ENCODE assay signal across 14 cellular contexts in the genomic region with DNA sequence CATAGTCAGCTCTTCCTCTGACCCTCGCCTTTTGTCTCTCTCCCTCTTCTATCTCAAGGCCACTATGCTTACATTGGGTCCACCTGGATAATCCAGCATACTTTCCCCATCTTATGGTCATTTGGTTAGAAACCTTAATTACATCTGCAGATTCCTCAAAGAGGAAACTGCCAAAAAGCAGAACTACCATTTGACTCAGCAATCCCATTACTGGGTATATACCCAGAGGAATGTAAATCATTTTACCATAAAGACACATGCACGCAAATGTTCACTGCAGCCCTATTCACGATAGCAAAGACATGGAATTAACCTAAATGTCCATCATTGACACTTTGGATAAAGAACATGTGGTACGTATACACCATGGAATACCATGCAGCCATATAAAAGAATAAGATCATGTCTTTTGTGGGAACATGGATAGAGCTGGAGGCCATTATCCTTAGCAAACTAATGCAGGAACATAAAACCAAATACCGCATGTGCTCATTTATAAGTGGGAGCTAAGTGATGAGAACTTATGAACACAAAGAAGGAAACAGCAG.
"Had no signal": no experiment of that assay in that cellular context is flagged by ENCODE, and none has a peak within 500 bp of the region (broad histone marks: within the 10 kb centered on the region; RNA-seq: fewer than 3 reads in every experiment).

No MANE protein-coding gene starts in this region.

- DNase-seq: effector memory CD4-positive, alpha-beta T cell; heart left ventricle; hypothalamus; kidney glomerular epithelial cell; mucosa of descending colon; naive thymus-derived CD8-positive, alpha-beta T cell; psoas muscle; retina; right lobe of liver; stimulated activated CD4-positive, alpha-beta T cell treated with anti-CD3 and anti-CD28 coated beads, Interleukin-4, amount 100 ng/mL, for 1 hour; stimulated activated CD8-positive, alpha-beta memory T cell treated with anti-CD3 and anti-CD28 coated beads, Interleukin-4, amount 100 ng/mL, for 48 hours; transverse colon had no signal

- ATAC-seq: esophagus mucosa; heart left ventricle; mucosa of descending colon; naive thymus-derived CD8-positive, alpha-beta T cell; psoas muscle; right lobe of liver; stimulated activated effector memory CD8-positive, alpha-beta T cell treated with anti-CD3 and anti-CD28 coated beads, Interleukin-12 subunit alpha, Interleukin-12 subunit beta, amount 100 ng/mL, for 72 hours had no signal
